Comparison of ENCODE assay signal across 8 cellular contexts in genomic region chr4:152938237-152938969, GRCh38. TPM values are rescaled to one million over a fixed set of nuclear protein-coding genes. Genes with fewer than 3 reads are reported as not detected.
A peak's percentile ranks its signal among the peaks of the same experiment; 100 is the strongest.
DNase-seq lines count a peak whose midpoint lies in the region; ATAC-seq and TF ChIP-seq lines count a peak whose summit lies in the region.

No MANE protein-coding gene starts in this region.

- DNase-seq in GM06990 (ENCODE audit: extremely low read depth, insufficient read length), result no peak
- no peak for DNase-seq in RWPE2 (ENCODE audit: low spot score)
- DNase-seq in fibroblast of the aortic adventitia (ENCODE audit: low read depth), result no peak
- no peak for DNase-seq in psoas muscle
- DNase-seq in Ammon's horn (ENCODE audit: low spot score), result no peak
- DNase-seq in mesenteric fat pad (ENCODE audit: low spot score), result no peak
- DNase-seq in MV-4-11 (lab: John Stamatoyannopoulos, UW), result no peak

- 14 to 16% (median 15%) methylated on average over 18 of the region's 18 CpGs for WGBS in psoas muscle, 3 donors

- H3K27me3 ChIP-seq in GM06990 (replicated peaks; ENCODE audit: control insufficient read depth, insufficient read depth, low read length), result no peaks in the 10 kb centered on the region; the same call in none of the 2 replicates
- H3K27me3 ChIP-seq in RWPE2 (ENCODE audit: insufficient read depth, poor library complexity, severe bottlenecking), result no peaks in the 10 kb centered on the region
- peaks cover 0 to 68% (median 22%) of the 10 kb centered on the region in 3 donors for H3K27me3 ChIP-seq in psoas muscle (ENCODE audit: insufficient read depth in 3 of 3, low read length in 2 of 3)

- H3K4me3 ChIP-seq in GM06990 (replicated peaks; ENCODE audit: low read depth, low read length) (peak overlapping the region; percentile 60; the same call in 1 of the 2 replicates), RWPE2 (ENCODE audit: severe bottlenecking) (peak overlapping the region; percentile 63), fibroblast of the aortic adventitia (ENCODE audit: low read depth, low read length) (peak overlapping the region; percentile 62), psoas muscle (peak overlapping the region; percentile 78)

- TF ChIP-seq CTCF in GM06990 (IDR thresholded peaks at IDR 0.05; ENCODE audit: insufficient read depth, low read length, poor library complexity, severe bottlenecking), result no peak
- no peak for TF ChIP-seq CTCF in RWPE2 (IDR thresholded peaks at IDR 0.05; ENCODE audit: poor library complexity, severe bottlenecking)
- TF ChIP-seq CTCF in fibroblast of the aortic adventitia (IDR thresholded peaks at IDR 0.05; ENCODE audit: insufficient read depth, low read length), result no peak
- no peak for TF ChIP-seq CTCF in psoas muscle (IDR thresholded peaks at IDR 0.05)

- H3K36me3 ChIP-seq in GM06990 (ENCODE audit: control insufficient read depth, insufficient read depth, low read length) (no peaks in the 10 kb centered on the region), RWPE2 (ENCODE audit: low read depth) (no peaks in the 10 kb centered on the region), psoas muscle (ENCODE audit: insufficient read depth in 1 of 2, low read depth in 1 of 2) (peaks cover 0 to 2% of the 10 kb centered on the region in 2 donors)

- ATAC-seq in RWPE2 (ENCODE audit: low read depth) (no peak), psoas muscle (peak in 1 of 4 donors; percentile 32), GM18511 (IDR thresholded peaks at IDR 0.05; ENCODE audit: unreplicated experiment) (no peak)

- intact Hi-C loops in psoas muscle (cut with DNase I), result no loop called here

- H3K27ac ChIP-seq in RWPE2 (ENCODE audit: poor library complexity, severe bottlenecking), result no peak overlapping the region
- no peak overlapping the region for H3K27ac ChIP-seq in psoas muscle

- H3K9me3 ChIP-seq in RWPE2 (ENCODE audit: severe bottlenecking) (no peaks in the 10 kb centered on the region), psoas muscle (no peaks in the 10 kb centered on the region)

- peaks cover 4% of the 10 kb centered on the region for H3K4me1 ChIP-seq in RWPE2 (ENCODE audit: insufficient read depth, poor library complexity, severe bottlenecking)
- H3K4me1 ChIP-seq in psoas muscle, result peaks cover 9% of the 10 kb centered on the region

RNA-seq across cellular contexts. Expression of gene FHDC1, which starts 2.3 kb away (rescaled TPM):
- 0.09 and 0.16 TPM in 2 replicates for total RNA-seq in fibroblast of the aortic adventitia (ENCODE audit: low replicate concordance)
- under 1 TPM; 0.27 to 0.54 (median 0.33) TPM for total RNA-seq in psoas muscle
- polyA plus RNA-seq in psoas muscle, result 1 to 10 TPM in 1 of 3 donors, under 1 TPM in 2; 0.31 to 2.8 (median 0.52) TPM
- total RNA-seq in mesenteric fat pad, result 1.2 TPM
